13 cellular contexts compared by ENCODE assay signal in genomic region chr6:161011509-161012480, GRCh38. TPM values are rescaled to one million over a fixed set of nuclear protein-coding genes. Genes with fewer than 3 reads are reported as not detected.
DNase-seq lines count a peak whose midpoint lies in the region; ATAC-seq, FAIRE-seq and TF ChIP-seq lines count a peak whose summit lies in the region.
"Had no signal": no experiment of that assay in that cellular context is flagged by ENCODE, and none has a peak within 500 bp of the region (broad histone marks: within the 10 kb centered on the region; RNA-seq: fewer than 3 reads in every experiment).

No MANE protein-coding gene starts in this region.

- peaks cover 8% of the 10 kb centered on the region; the same call in 1 of the 2 replicates for H4K20me1 ChIP-seq in PC-3 (ENCODE audit: low read length)
- peaks cover 6% of the 10 kb centered on the region for H4K20me1 ChIP-seq in endothelial cell of umbilical vein (replicated peaks; ENCODE audit: control insufficient read depth, extremely low read depth, insufficient read depth, low read length)

- ATAC-seq in PC-3: no peak

- peaks cover 97% of the 10 kb centered on the region for H3K79me2 ChIP-seq in PC-3 (ENCODE audit: low read length)
- peaks cover 64% of the 10 kb centered on the region for H3K79me2 ChIP-seq in endothelial cell of umbilical vein (ENCODE audit: control insufficient read depth, insufficient read depth, low read length)

- no peak for TF ChIP-seq POLR2A in endothelial cell of umbilical vein (IDR thresholded peaks at IDR 0.05; ENCODE audit: low read depth, low read length)

- H2AFZ ChIP-seq in PC-3 (ENCODE audit: low read length) (no peak overlapping the region), endothelial cell of umbilical vein (ENCODE audit: low read depth, low read length) (peak overlapping the region; percentile 17)

- H3K36me3 ChIP-seq in PC-3 (ENCODE audit: low read depth, low read length) (no peaks in the 10 kb centered on the region), endothelial cell of umbilical vein (ENCODE audit: control insufficient read depth in 2 of 2, extremely low read depth in 1 of 2, insufficient read depth in 2 of 2, low read length in 2 of 2) (no peaks in the 10 kb centered on the region), tibial artery (no peaks in the 10 kb centered on the region)

- BruUV-seq in PC-3 (replicated peaks; lab: Mats Ljungman, UMichigan) (no TSS peak), endothelial cell of umbilical vein (replicated peaks; lab: Mats Ljungman, UMichigan) (no TSS peak)

- POLR2A ChIA-PET in PC-3 (lab: Charles Lee; ENCODE audit: unreplicated experiment): no interaction called here
- POLR2A ChIA-PET in endothelial cell of umbilical vein (lab: Charles Lee): interaction anchor here (1.1 kb wide), 1 partner anchor 19 kb away, joined by 3 read pairs; no protein-coding TSS in a partner anchor

- no peaks in the 10 kb centered on the region for H3K27me3 ChIP-seq in PC-3 (ENCODE audit: low read length)
- H3K27me3 ChIP-seq in endothelial cell of umbilical vein (ENCODE audit: control insufficient read depth in 2 of 2, insufficient read depth in 2 of 2, low read length in 2 of 2): no peaks in the 10 kb centered on the region
- no peaks in the 10 kb centered on the region for H3K27me3 ChIP-seq in tibial artery
- H3K27me3 ChIP-seq: testis had no signal

- CTCF ChIA-PET in PC-3 (lab: Charles Lee) (no interaction called here), endothelial cell of umbilical vein (lab: Charles Lee) (interaction anchor here (1.0 to 3.3 kb wide), 8 partner anchors 11 to 359 kb away, joined by 3 to 21 read pairs (median 4); partner anchors contain the start of genes AGPAT4 and MAP3K4)

- H3K9me2 ChIP-seq in PC-3 (replicated peaks; ENCODE audit: low read length): no peaks in the 10 kb centered on the region

- DNase-seq in PC-3 (no peak), endothelial cell of umbilical vein (ENCODE audit: low read depth, low spot score) (peak; percentile 73), iPS-NIHi11 (ENCODE audit: low spot score) (peak; percentile 46), tibial artery (no peak), GM19238 (ENCODE audit: insufficient read length, low spot score) (no peak), cerebellar nuclear complex (lab: John Stamatoyannopoulos, UW) (no peak), inferior parietal cortex (ENCODE audit: extremely low spot score) (no peak)
- DNase-seq: activated T-cell treated with anti-CD3 and anti-CD28 coated beads, Interleukin-2, amount 50 U/mL, for 24 hours; amygdala; CD8-positive, alpha-beta memory T cell; Karpas-422; NCI-H1930; testis had no signal

- H3K9ac ChIP-seq in PC-3 (ENCODE audit: low read length): no peak overlapping the region
- H3K9ac ChIP-seq in endothelial cell of umbilical vein (replicated peaks; ENCODE audit: extremely low read depth, insufficient read depth, low read length): no peak overlapping the region

- TF ChIP-seq CTCF in PC-3 (conservative IDR thresholded peaks at IDR 0.05; ENCODE audit: low read depth, low read length) (no peak), endothelial cell of umbilical vein (IDR thresholded peaks at IDR 0.05; ENCODE audit: extremely low read depth in 1 of 2, insufficient read depth in 1 of 2, low read depth in 1 of 2, low read length in 2 of 2) (no peak), tibial artery (IDR thresholded peaks at IDR 0.05) (no peak)

- H3K27ac ChIP-seq in PC-3 (ENCODE audit: low read length): peak overlapping the region; percentile 11; the same call in 1 of the 2 replicates
- no peak overlapping the region for H3K27ac ChIP-seq in endothelial cell of umbilical vein (ENCODE audit: insufficient read depth, low read depth, low read length)
- peak overlapping the region; percentile 44 to 60 for H3K27ac ChIP-seq in tibial artery
- H3K27ac ChIP-seq: testis had no signal

- FAIRE-seq in endothelial cell of umbilical vein (lab: Jason Lieb, UNC): peak; percentile 58

- dilution Hi-C loops in endothelial cell of umbilical vein (cut with MboI; ENCODE audit: extremely low pct_ligation_motif_present, low sequenced_read_pairs): no loop called here

- no peaks in the 10 kb centered on the region for H3K9me1 ChIP-seq in endothelial cell of umbilical vein (replicated peaks; ENCODE audit: control insufficient read depth, extremely low read depth, insufficient read depth, low read length)

- intact Hi-C loops in PC-3 (cut with micrococcal nuclease): no loop called here
- intact Hi-C loops in endothelial cell of umbilical vein (cut with micrococcal nuclease): loop anchor here (2.0 kb wide), 1 partner anchor 19 kb away; no protein-coding TSS in a partner anchor
- intact Hi-C loops in tibial artery (cut with DNase I; ENCODE audit: low total_unique reads): no loop called here

- peak overlapping the region; percentile 22 for H3K4me2 ChIP-seq in PC-3 (ENCODE audit: low read length)
- H3K4me2 ChIP-seq in endothelial cell of umbilical vein (ENCODE audit: insufficient read depth, low read length): peak overlapping the region; percentile 22

- H3K4me1 ChIP-seq in PC-3 (ENCODE audit: insufficient read depth, low read length) (peaks cover 31% of the 10 kb centered on the region), endothelial cell of umbilical vein (ENCODE audit: control insufficient read depth, extremely low read depth, insufficient read depth, low read length) (peaks cover 8% of the 10 kb centered on the region), tibial artery (peaks cover 0 to 42% (median 26%) of the 10 kb centered on the region in 4 donors)

- no peaks in the 10 kb centered on the region for H3F3A ChIP-seq in PC-3 (ENCODE audit: low read length, unreplicated experiment)

- no peak overlapping the region for H3K4me3 ChIP-seq in PC-3 (ENCODE audit: low read length)
- H3K4me3 ChIP-seq in endothelial cell of umbilical vein (replicated peaks in 1 of 3; ENCODE audit: insufficient read depth in 1 of 3, low read depth in 1 of 3, low read length in 3 of 3): no peak overlapping the region
- no peak overlapping the region for H3K4me3 ChIP-seq in tibial artery
- H3K4me3 ChIP-seq: testis had no signal

- H3K9me3 ChIP-seq in PC-3 (ENCODE audit: low read length) (no peaks in the 10 kb centered on the region), endothelial cell of umbilical vein (replicated peaks; ENCODE audit: control insufficient read depth, insufficient read depth, low read length) (no peaks in the 10 kb centered on the region), tibial artery (no peaks in the 10 kb centered on the region)
- H3K9me3 ChIP-seq: testis had no signal

TF ChIP-seq in endothelial cell of umbilical vein, 7 proteins besides CTCF, POLR2A, EP300 and RAD21:
- TF ChIP-seq GATA2 (IDR thresholded peaks at IDR 0.05; ENCODE audit: insufficient read depth, insufficient read length, low read depth, low read length) (no peak), POLR2AphosphoS5 (IDR thresholded peaks at IDR 0.05; ENCODE audit: insufficient read depth, low read depth, low read length) (no peak), EZH2 (IDR thresholded peaks at IDR 0.05; ENCODE audit: borderline replicate concordance, low read depth, low read length, severe bottlenecking) (no peak), FOS (IDR thresholded peaks at IDR 0.05; ENCODE audit: borderline replicate concordance, insufficient read depth, low read length) (no peak), MYC (IDR thresholded peaks at IDR 0.05; ENCODE audit: low read depth, low read length) (no peak), JUN (IDR thresholded peaks at IDR 0.05; ENCODE audit: borderline replicate concordance, insufficient read depth, insufficient read length, low read depth) (no peak), MAX (IDR thresholded peaks at IDR 0.05; ENCODE audit: insufficient read depth, insufficient read length) (no peak)

RNA-seq across cellular contexts. Expression of gene MAP3K4, which starts 20.2 kb away (rescaled TPM):
- 24.9 and 27.9 TPM in 2 replicates for total RNA-seq in PC-3 (2014; rRNA removed)
- 32.2 and 42.3 TPM in 2 replicates for total RNA-seq in endothelial cell of umbilical vein
- polyA plus RNA-seq in endothelial cell of umbilical vein: 7.2 and 10.8 TPM in 2 replicates
- 9.2 and 11.1 TPM in 2 replicates for polyA plus RNA-seq in endothelial cell of umbilical vein (2011; cell fraction: cytosol; rRNA removed)
- 45.7 and 57.4 TPM in 2 replicates for polyA plus RNA-seq in endothelial cell of umbilical vein (2011; cell fraction: nucleus; rRNA removed)
- polyA plus RNA-seq in endothelial cell of umbilical vein (2012): 12.8 and 16.1 TPM in 2 replicates
- 29.3 and 45.7 TPM in 2 replicates for polyA minus RNA-seq in endothelial cell of umbilical vein
- 6.6 TPM for polyA minus RNA-seq in endothelial cell of umbilical vein (2011; cell fraction: cytosol; rRNA and poly(A)+ RNA removed)
- 83.8 and 105 TPM in 2 replicates for polyA minus RNA-seq in endothelial cell of umbilical vein (2011; cell fraction: nucleus; rRNA and poly(A)+ RNA removed)

Comparison
In these comparisons a context has a peak if more than half of its experiments do, and no peak if none do; other contexts are left out.
1. DNase-seq: peak in endothelial cell of umbilical vein (single experiment) and iPS-NIHi11 (single experiment); none in PC-3 (single experiment), tibial artery (0 of 2), GM19238 (single experiment), cerebellar nuclear complex (0 of 2) and inferior parietal cortex (single experiment).